ENCODE assay signal across 1 cellular context in the genomic region with DNA sequence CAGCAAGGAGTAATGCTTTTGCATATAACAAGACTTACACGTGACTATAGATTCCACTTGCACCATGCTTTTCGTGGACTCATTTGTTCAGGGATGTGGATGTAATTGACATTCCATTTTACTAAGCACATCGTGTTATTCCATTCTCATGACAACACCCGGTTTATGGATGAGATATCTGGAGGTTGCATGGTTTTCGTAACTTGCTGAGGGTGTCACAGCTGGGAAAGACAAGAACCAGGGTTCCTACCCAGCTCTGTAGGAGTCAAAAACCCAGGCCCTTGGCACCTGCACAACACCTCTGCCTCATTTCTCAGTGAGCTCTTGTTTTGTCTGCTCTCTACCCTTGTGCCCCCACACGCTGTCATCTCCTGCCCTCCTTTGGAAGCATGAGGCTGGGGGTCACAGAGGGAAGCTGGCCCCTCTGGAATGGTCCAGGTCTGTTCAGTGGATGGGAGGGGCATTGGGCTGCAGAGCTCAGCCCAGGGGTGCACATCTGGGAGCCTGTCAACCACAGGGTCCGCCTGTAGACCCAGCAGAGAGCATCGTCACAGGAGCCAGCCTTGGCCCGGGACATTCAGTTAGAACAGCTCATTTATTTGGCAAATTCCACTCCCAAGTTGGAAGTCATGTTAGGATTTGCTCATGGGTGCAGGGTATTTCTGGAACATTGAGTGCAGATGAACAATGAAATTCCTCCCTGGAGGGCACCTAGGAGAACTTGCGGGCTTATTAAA.
TF ChIP-seq lines count a peak whose summit lies in the region.

No MANE protein-coding gene starts in this region.

TF ChIP-seq in WTC11, 78 proteins besides CTCF, POLR2A, EP300 and RAD21 (continued from another document):
- TF ChIP-seq HMGA2 (CRISPR knock-in tag; IDR thresholded peaks at IDR 0.05) (no peak), RORB (CRISPR knock-in tag; IDR thresholded peaks at IDR 0.05) (no peak), ZNF317 (CRISPR knock-in tag; IDR thresholded peaks at IDR 0.05; ENCODE audit: borderline replicate concordance, low read depth) (no peak), ZSCAN18 (CRISPR knock-in tag; IDR thresholded peaks at IDR 0.05) (no peak), TEAD4 (CRISPR knock-in tag; IDR thresholded peaks at IDR 0.05) (no peak), ZNF121 (CRISPR knock-in tag; IDR thresholded peaks at IDR 0.05) (no peak), MYBL2 (CRISPR knock-in tag; IDR thresholded peaks at IDR 0.05) (no peak)
- TF ChIP-seq, protein P1, sequence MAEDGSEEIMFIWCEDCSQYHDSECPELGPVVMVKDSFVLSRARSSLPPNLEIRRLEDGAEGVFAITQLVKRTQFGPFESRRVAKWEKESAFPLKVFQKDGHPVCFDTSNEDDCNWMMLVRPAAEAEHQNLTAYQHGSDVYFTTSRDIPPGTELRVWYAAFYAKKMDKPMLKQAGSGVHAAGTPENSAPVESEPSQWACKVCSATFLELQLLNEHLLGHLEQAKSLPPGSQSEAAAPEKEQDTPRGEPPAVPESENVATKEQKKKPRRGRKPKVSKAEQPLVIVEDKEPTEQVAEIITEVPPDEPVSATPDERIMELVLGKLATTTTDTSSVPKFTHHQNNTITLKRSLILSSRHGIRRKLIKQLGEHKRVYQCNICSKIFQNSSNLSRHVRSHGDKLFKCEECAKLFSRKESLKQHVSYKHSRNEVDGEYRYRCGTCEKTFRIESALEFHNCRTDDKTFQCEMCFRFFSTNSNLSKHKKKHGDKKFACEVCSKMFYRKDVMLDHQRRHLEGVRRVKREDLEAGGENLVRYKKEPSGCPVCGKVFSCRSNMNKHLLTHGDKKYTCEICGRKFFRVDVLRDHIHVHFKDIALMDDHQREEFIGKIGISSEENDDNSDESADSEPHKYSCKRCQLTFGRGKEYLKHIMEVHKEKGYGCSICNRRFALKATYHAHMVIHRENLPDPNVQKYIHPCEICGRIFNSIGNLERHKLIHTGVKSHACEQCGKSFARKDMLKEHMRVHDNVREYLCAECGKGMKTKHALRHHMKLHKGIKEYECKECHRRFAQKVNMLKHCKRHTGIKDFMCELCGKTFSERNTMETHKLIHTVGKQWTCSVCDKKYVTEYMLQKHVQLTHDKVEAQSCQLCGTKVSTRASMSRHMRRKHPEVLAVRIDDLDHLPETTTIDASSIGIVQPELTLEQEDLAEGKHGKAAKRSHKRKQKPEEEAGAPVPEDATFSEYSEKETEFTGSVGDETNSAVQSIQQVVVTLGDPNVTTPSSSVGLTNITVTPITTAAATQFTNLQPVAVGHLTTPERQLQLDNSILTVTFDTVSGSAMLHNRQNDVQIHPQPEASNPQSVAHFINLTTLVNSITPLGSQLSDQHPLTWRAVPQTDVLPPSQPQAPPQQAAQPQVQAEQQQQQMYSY (CRISPR knock-in tag; IDR thresholded peaks at IDR 0.05), result no peak
- TF ChIP-seq, protein P2, sequence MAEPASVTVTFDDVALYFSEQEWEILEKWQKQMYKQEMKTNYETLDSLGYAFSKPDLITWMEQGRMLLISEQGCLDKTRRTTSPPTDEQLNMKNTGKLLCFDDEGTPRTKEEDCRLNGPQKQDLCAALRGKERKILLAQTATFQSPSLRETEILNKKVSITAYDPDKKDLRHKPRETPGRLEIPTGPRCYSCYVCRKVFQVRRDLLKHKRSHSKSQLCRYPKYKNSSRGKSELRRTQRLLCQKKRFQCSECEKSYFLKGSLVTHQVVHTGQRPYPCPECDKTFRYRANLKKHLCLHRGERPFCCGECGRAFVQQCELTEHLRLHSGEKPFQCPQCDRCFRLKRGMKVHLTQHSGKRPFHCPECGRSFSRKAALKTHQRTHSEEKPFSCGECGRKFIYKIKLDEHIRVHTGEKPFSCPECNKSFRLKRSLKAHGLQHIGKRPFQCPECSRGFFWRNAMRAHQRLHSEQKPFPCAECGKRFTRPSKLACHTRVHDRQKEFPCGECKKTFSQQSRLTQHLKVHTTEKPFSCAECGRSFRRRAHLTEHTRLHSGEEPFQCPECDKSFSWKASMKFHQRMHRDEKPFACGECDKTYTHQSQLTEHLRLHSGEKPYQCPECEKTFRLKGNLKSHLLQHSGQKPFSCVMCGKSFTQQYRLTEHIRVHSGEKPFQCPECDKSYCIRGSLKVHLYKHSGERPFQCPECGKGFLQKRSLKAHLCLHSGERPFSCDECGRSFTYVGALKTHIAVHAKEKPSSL (CRISPR knock-in tag; conservative IDR thresholded peaks at IDR 0.05), result no peak
TF ChIP-seq in WTC11: peak in this region for 0.
